ENCODE assay signal across 30 cellular contexts in the genomic region with DNA sequence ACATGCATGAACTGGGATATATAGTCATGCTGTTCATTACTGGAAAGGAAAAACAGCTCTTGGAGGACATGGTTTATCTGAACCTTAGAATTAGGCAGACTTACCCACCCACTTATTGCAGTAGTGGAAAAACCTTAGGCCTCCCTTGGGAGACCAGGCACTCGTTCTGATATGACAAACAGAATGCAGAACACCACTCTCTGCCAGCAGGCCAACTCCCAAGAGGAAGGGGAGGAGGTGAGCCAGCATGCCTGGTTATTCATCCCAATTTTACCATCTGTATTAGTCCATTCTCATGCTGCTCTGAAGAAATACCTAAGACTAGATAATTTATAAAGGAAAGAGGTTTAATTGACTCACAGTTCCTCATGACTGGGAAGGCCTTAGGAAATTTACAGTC. TPM values are rescaled to one million over a fixed set of nuclear protein-coding genes. Genes with fewer than 3 reads are reported as not detected.
"Had no signal": no experiment of that assay in that cellular context is flagged by ENCODE, and none has a peak within 500 bp of the region (broad histone marks: within the 10 kb centered on the region; RNA-seq: fewer than 3 reads in every experiment).

No MANE protein-coding gene starts in this region.

- DNase-seq: activated CD4-positive, alpha-beta T cell treated with anti-CD3 and anti-CD28 coated beads for 36 hours; activated CD4-positive, alpha-beta T cell treated with anti-CD3 and anti-CD28 coated beads, Interleukin-2, amount 50 U/mL, for 4 hours; activated CD8-positive, alpha-beta memory T cell treated with anti-CD3 and anti-CD28 coated beads for 24 hours; activated CD8-positive, alpha-beta memory T cell treated with anti-CD3 and anti-CD28 coated beads, Interleukin-2, amount 50 U/mL, for 4 hours; activated naive CD4-positive, alpha-beta T cell treated with Interleukin-2 at 50 U/mL for 16 hours; activated naive CD8-positive, alpha-beta T cell treated with anti-CD3 and anti-CD28 coated beads for 36 hours; activated T-cell treated with anti-CD3 and anti-CD28 coated beads, Interleukin-2, amount 50 U/mL, for 24 hours; amygdala; effector CD4-positive, alpha-beta T cell; head of caudate nucleus; hypothalamus; mucosa of descending colon; nucleus accumbens; right lobe of liver; small intestine; stimulated activated CD8-positive, alpha-beta memory T cell treated with anti-CD3 and anti-CD28 coated beads, Interleukin-4, amount 100 ng/mL, for 48 hours; stimulated activated naive B cell treated with anti-CD40 and anti-IgM and Interleukin-4, amounts not matched to agents 10 μg/mL and 1 μg/mL and 100 μg/mL, for 72 hours; T-helper 1 cell; testis; trophoblast cell; uterus had no signal

- H3K9me3 ChIP-seq: gastroesophageal sphincter, mucosa of descending colon, right lobe of liver, testis, uterus had no signal

- H3K4me1 Mint-ChIP-seq: activated CD4-positive, alpha-beta T cell treated with anti-CD3 and anti-CD28 coated beads for 36 hours had no signal

- H3K9me3 Mint-ChIP-seq: activated naive CD8-positive, alpha-beta T cell treated with anti-CD3 and anti-CD28 coated beads for 36 hours; activated T-cell treated with anti-CD3 and anti-CD28 coated beads, Interleukin-2, amount 50 U/mL, for 24 hours; memory B cell had no signal

- H3K4me3 ChIP-seq: gastroesophageal sphincter, mucosa of descending colon, right lobe of liver, testis, uterus had no signal

- H3K4me3 Mint-ChIP-seq: activated CD4-positive, alpha-beta T cell treated with anti-CD3 and anti-CD28 coated beads for 36 hours; activated naive CD8-positive, alpha-beta T cell treated with anti-CD3 and anti-CD28 coated beads for 36 hours; activated T-cell treated with anti-CD3 and anti-CD28 coated beads, Interleukin-2, amount 50 U/mL, for 24 hours; memory B cell; stimulated activated naive B cell treated with anti-CD40 and anti-IgM and Interleukin-4, amounts not matched to agents 10 μg/mL and 1 μg/mL and 100 μg/mL, for 72 hours; WTC11 had no signal

- H3K4me1 ChIP-seq: gastroesophageal sphincter, uterus had no signal

- H3K27ac ChIP-seq: gastroesophageal sphincter, right lobe of liver, testis, uterus had no signal

- H3K36me3 Mint-ChIP-seq: activated naive CD8-positive, alpha-beta T cell treated with anti-CD3 and anti-CD28 coated beads for 36 hours; memory B cell; WTC11 had no signal

- H3K27me3 Mint-ChIP-seq: stimulated activated naive B cell treated with anti-CD40 and anti-IgM and Interleukin-4, amounts not matched to agents 10 μg/mL and 1 μg/mL and 100 μg/mL, for 72 hours had no signal

- ATAC-seq: activated CD4-positive, alpha-beta T cell treated with anti-CD3 and anti-CD28 coated beads for 36 hours; gastroesophageal sphincter; mucosa of descending colon; right lobe of liver; stimulated activated naive B cell treated with anti-CD40 and anti-IgM and Interleukin-4, amounts not matched to agents 10 μg/mL and 1 μg/mL and 100 μg/mL, for 72 hours; WTC11 had no signal

- H3K27ac Mint-ChIP-seq: activated CD4-positive, alpha-beta T cell treated with anti-CD3 and anti-CD28 coated beads for 36 hours; activated naive CD8-positive, alpha-beta T cell treated with anti-CD3 and anti-CD28 coated beads for 36 hours; activated T-cell treated with anti-CD3 and anti-CD28 coated beads, Interleukin-2, amount 50 U/mL, for 24 hours; stimulated activated naive B cell treated with anti-CD40 and anti-IgM and Interleukin-4, amounts not matched to agents 10 μg/mL and 1 μg/mL and 100 μg/mL, for 72 hours; WTC11 had no signal

- FAIRE-seq: endometrium, small intestine had no signal

- H3K27me3 ChIP-seq: right lobe of liver, testis, uterus had no signal

- H3K36me3 ChIP-seq: gastroesophageal sphincter, right lobe of liver, uterus had no signal

RNA-seq across cellular contexts. Expression of gene C18orf63, which starts 17.5 kb away (rescaled TPM):
- total RNA-seq: activated CD4-positive, alpha-beta T cell treated with anti-CD3 and anti-CD28 coated beads for 36 hours; activated naive CD8-positive, alpha-beta T cell treated with anti-CD3 and anti-CD28 coated beads for 36 hours; cardiac septum; chondrocyte; epithelial cell of proximal tubule; gastroesophageal sphincter; lower leg skin; mucosa of descending colon; right lobe of liver; uterus; WTC11 had no signal
- polyA plus RNA-seq: neural cell, small intestine had no signal
